Comparison of ENCODE assay signal across 36 cellular contexts in genomic region chr11:38304926-38305325, GRCh38.
"Had no signal": no experiment of that assay in that cellular context is flagged by ENCODE, and none has a peak within 500 bp of the region (broad histone marks: within the 10 kb centered on the region; RNA-seq: fewer than 3 reads in every experiment).

No MANE protein-coding gene starts in this region.

- H3K4me1 ChIP-seq: ascending aorta had no signal

- H3K4me3 Mint-ChIP-seq: activated B cell treated with CpG ODN at 0.5 μM for 24 hours; activated CD4-positive, alpha-beta memory T cell treated with anti-CD3 and anti-CD28 coated beads for 36 hours; activated CD4-positive, alpha-beta T cell treated with anti-CD3 and anti-CD28 coated beads, Interleukin-2, amount 10 ng/mL, durations not matched to agents 24 days and 14 days; activated CD8-positive, alpha-beta T cell treated with anti-CD3 and anti-CD28 coated beads for 36 hours; activated naive CD4-positive, alpha-beta T cell treated with anti-CD3 and anti-CD28 coated beads, Interleukin-2, amount 10 ng/mL, durations not matched to agents 7 days and 5 days; activated naive CD4-positive, alpha-beta T cell treated with anti-CD3 and anti-CD28 coated beads, Interleukin-2, amount 50 U/mL, for 24 hours; activated naive CD8-positive, alpha-beta T cell; activated naive CD8-positive, alpha-beta T cell treated with anti-CD3 and anti-CD28 coated beads, Interleukin-2, amount 10 ng/mL, durations not matched to agents 7 days and 5 days; activated naive CD8-positive, alpha-beta T cell treated with anti-CD3 and anti-CD28 coated beads, Interleukin-2, amount 50 U/mL, for 24 hours; activated T-cell treated with anti-CD3 and anti-CD28 coated beads, Interleukin-2, amount 50 U/mL, for 4 hours; brain; central memory CD8-positive, alpha-beta T cell; T-helper 1 cell treated with Interleukin-12 subunit alpha and Interleukin-12 subunit beta and Interleukin-4 antibody, amounts not matched to agents 30 μg/mL and 1 μg/mL, for 36 hours; T-helper 2 cell treated with Interferon-gamma antibody and Interleukin-4, amounts not matched to agents 5 μg/mL and 100 μg/mL, for 36 hours had no signal

- H3K9me3 Mint-ChIP-seq: brain had no signal

- H3K27me3 Mint-ChIP-seq: activated B cell treated with CpG ODN at 0.5 μM for 24 hours; activated CD4-positive, alpha-beta memory T cell treated with anti-CD3 and anti-CD28 coated beads for 36 hours; activated CD4-positive, alpha-beta T cell treated with anti-CD3 and anti-CD28 coated beads, Interleukin-2, amount 10 ng/mL, durations not matched to agents 24 days and 14 days; activated CD8-positive, alpha-beta T cell treated with anti-CD3 and anti-CD28 coated beads for 36 hours; activated naive CD4-positive, alpha-beta T cell treated with anti-CD3 and anti-CD28 coated beads, Interleukin-2, amount 10 ng/mL, durations not matched to agents 7 days and 5 days; activated naive CD4-positive, alpha-beta T cell treated with anti-CD3 and anti-CD28 coated beads, Interleukin-2, amount 50 U/mL, for 24 hours; activated naive CD8-positive, alpha-beta T cell; activated naive CD8-positive, alpha-beta T cell treated with anti-CD3 and anti-CD28 coated beads, Interleukin-2, amount 10 ng/mL, durations not matched to agents 7 days and 5 days; activated naive CD8-positive, alpha-beta T cell treated with anti-CD3 and anti-CD28 coated beads, Interleukin-2, amount 50 U/mL, for 24 hours; central memory CD8-positive, alpha-beta T cell had no signal

- H3K4me1 Mint-ChIP-seq: activated B cell treated with CpG ODN at 0.5 μM for 24 hours; activated CD4-positive, alpha-beta T cell treated with anti-CD3 and anti-CD28 coated beads, Interleukin-2, amount 10 ng/mL, durations not matched to agents 24 days and 14 days; activated naive CD4-positive, alpha-beta T cell treated with anti-CD3 and anti-CD28 coated beads, Interleukin-2, amount 10 ng/mL, durations not matched to agents 7 days and 5 days; activated naive CD4-positive, alpha-beta T cell treated with anti-CD3 and anti-CD28 coated beads, Interleukin-2, amount 50 U/mL, for 24 hours; activated naive CD8-positive, alpha-beta T cell treated with anti-CD3 and anti-CD28 coated beads, Interleukin-2, amount 10 ng/mL, durations not matched to agents 7 days and 5 days; activated naive CD8-positive, alpha-beta T cell treated with anti-CD3 and anti-CD28 coated beads, Interleukin-2, amount 50 U/mL, for 24 hours; central memory CD8-positive, alpha-beta T cell had no signal

- H3K27ac ChIP-seq: ascending aorta, cardiac muscle cell, VCaP had no signal

- H3K36me3 Mint-ChIP-seq: activated CD4-positive, alpha-beta memory T cell treated with anti-CD3 and anti-CD28 coated beads for 36 hours; activated naive CD4-positive, alpha-beta T cell treated with anti-CD3 and anti-CD28 coated beads, Interleukin-2, amount 10 ng/mL, durations not matched to agents 7 days and 5 days; activated naive CD4-positive, alpha-beta T cell treated with anti-CD3 and anti-CD28 coated beads, Interleukin-2, amount 50 U/mL, for 24 hours; activated naive CD8-positive, alpha-beta T cell; activated naive CD8-positive, alpha-beta T cell treated with anti-CD3 and anti-CD28 coated beads, Interleukin-2, amount 10 ng/mL, durations not matched to agents 7 days and 5 days; brain had no signal

- H3K27ac Mint-ChIP-seq: activated B cell treated with CpG ODN at 0.5 μM for 24 hours; activated CD4-positive, alpha-beta memory T cell treated with anti-CD3 and anti-CD28 coated beads for 36 hours; activated CD4-positive, alpha-beta T cell treated with anti-CD3 and anti-CD28 coated beads, Interleukin-2, amount 10 ng/mL, durations not matched to agents 24 days and 14 days; activated CD8-positive, alpha-beta T cell treated with anti-CD3 and anti-CD28 coated beads for 36 hours; activated naive CD4-positive, alpha-beta T cell treated with anti-CD3 and anti-CD28 coated beads, Interleukin-2, amount 10 ng/mL, durations not matched to agents 7 days and 5 days; activated naive CD4-positive, alpha-beta T cell treated with anti-CD3 and anti-CD28 coated beads, Interleukin-2, amount 50 U/mL, for 24 hours; activated naive CD8-positive, alpha-beta T cell; activated naive CD8-positive, alpha-beta T cell treated with anti-CD3 and anti-CD28 coated beads, Interleukin-2, amount 10 ng/mL, durations not matched to agents 7 days and 5 days; activated naive CD8-positive, alpha-beta T cell treated with anti-CD3 and anti-CD28 coated beads, Interleukin-2, amount 50 U/mL, for 24 hours; activated T-helper 2 cell treated with anti-CD3 and anti-CD28 coated beads, Interferon-gamma antibody, Interleukin-2, Interleukin-4, amounts not matched to agents 10 μg/mL and 5 μg/mL and 100 μg/mL, durations not matched to agents 14 hours and 24 hours and 36 hours; T-helper 1 cell treated with Interleukin-12 subunit alpha and Interleukin-12 subunit beta and Interleukin-4 antibody, amounts not matched to agents 30 μg/mL and 1 μg/mL, for 36 hours; T-helper 2 cell treated with Interferon-gamma antibody and Interleukin-4, amounts not matched to agents 5 μg/mL and 100 μg/mL, for 36 hours had no signal

- FAIRE-seq: bronchial epithelial cell, TTC549 had no signal

- H3K27me3 ChIP-seq: ascending aorta, cardiac muscle cell had no signal

- H3K36me3 ChIP-seq: ascending aorta, cardiac muscle cell had no signal

- DNase-seq: activated B cell treated with CpG ODN at 0.5 μM for 24 hours; activated CD4-positive, alpha-beta memory T cell treated with anti-CD3 and anti-CD28 coated beads for 36 hours; activated CD4-positive, alpha-beta T cell treated with anti-CD3 and anti-CD28 coated beads for 4 hours; activated CD4-positive, alpha-beta T cell treated with anti-CD3 and anti-CD28 coated beads, Interleukin-2, amount 10 ng/mL, durations not matched to agents 24 days and 14 days; activated CD4-positive, alpha-beta T cell treated with anti-CD3 and anti-CD28 coated beads, Interleukin-2, amount 50 U/mL, for 1 hour; activated CD4-positive, alpha-beta T cell treated with anti-CD3 and anti-CD28 coated beads, Interleukin-2, amount 50 U/mL, for 4 hours; activated CD4-positive, CD25-positive, alpha-beta regulatory T cell treated with anti-CD3 and anti-CD28 coated beads, Interleukin-2, amount 50 U/mL, for 72 hours; activated CD8-positive, alpha-beta memory T cell treated with anti-CD3 and anti-CD28 coated beads, Interleukin-2, amount 50 U/mL, for 4 hours; activated CD8-positive, alpha-beta T cell treated with anti-CD3 and anti-CD28 coated beads for 36 hours; activated effector memory CD4-positive, alpha-beta T cell treated with Interleukin-2 at 50 U/mL for 16 hours; activated gamma-delta T cell; activated naive CD4-positive, alpha-beta T cell treated with anti-CD3 and anti-CD28 coated beads, Interleukin-2, amount 10 ng/mL, durations not matched to agents 7 days and 5 days; activated naive CD4-positive, alpha-beta T cell treated with Interleukin-2 at 50 U/mL for 16 hours; activated naive CD8-positive, alpha-beta T cell treated with anti-CD3 and anti-CD28 coated beads, Interleukin-2, amount 10 ng/mL, durations not matched to agents 7 days and 5 days; activated naive CD8-positive, alpha-beta T cell treated with anti-CD3 and anti-CD28 coated beads, Interleukin-2, amount 50 U/mL, for 24 hours; activated T-cell treated with anti-CD3 and anti-CD28 coated beads for 4 hours; activated T-cell treated with anti-CD3 and anti-CD28 coated beads, Interleukin-2, amount 50 U/mL, for 1 hour; activated T-cell treated with anti-CD3 and anti-CD28 coated beads, Interleukin-2, amount 50 U/mL, for 4 hours; amygdala; anterior cingulate cortex; caudate nucleus; T-helper 1 cell; T-helper 2 cell; T-helper 9 cell had no signal

- H3K9me3 ChIP-seq: ascending aorta had no signal

- H3K4me3 ChIP-seq: ascending aorta, cardiac muscle cell had no signal
